Comparison of ENCODE assay signal across 31 cellular contexts in the genomic region with DNA sequence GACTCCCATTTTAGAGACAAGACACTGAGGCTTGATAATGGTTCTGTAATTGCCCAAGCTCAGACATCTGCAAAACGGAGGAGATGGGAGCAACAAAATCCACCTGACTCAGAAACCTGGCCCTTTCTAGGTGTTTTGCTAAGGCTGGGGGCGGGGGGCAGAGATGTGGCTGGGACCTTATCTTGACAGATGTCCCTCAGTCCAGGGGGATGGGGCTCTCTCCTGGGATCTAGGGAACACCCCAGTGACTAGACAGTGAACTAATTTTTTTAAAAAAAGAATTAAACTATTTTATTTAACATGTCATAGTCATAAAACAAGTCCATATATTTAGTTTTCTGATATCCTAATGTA.
"Had no signal": no experiment of that assay in that cellular context is flagged by ENCODE, and none has a peak within 500 bp of the region (broad histone marks: within the 10 kb centered on the region; RNA-seq: fewer than 3 reads in every experiment).

No MANE protein-coding gene starts in this region.

- H3K4me3 ChIP-seq: ascending aorta, breast epithelium, cardiac muscle cell, coronary artery, dorsolateral prefrontal cortex had no signal

- H3K36me3 ChIP-seq: ascending aorta, breast epithelium, cardiac muscle cell had no signal

- H3K4me3 Mint-ChIP-seq: activated CD4-positive, alpha-beta memory T cell treated with anti-CD3 and anti-CD28 coated beads for 36 hours; activated CD4-positive, alpha-beta T cell treated with anti-CD3 and anti-CD28 coated beads for 36 hours; activated CD4-positive, alpha-beta T cell treated with anti-CD3 and anti-CD28 coated beads, Interleukin-2, amount 10 ng/mL, durations not matched to agents 24 days and 14 days; activated CD8-positive, alpha-beta memory T cell treated with anti-CD3 and anti-CD28 coated beads, Interleukin-2, amount 10 ng/mL, durations not matched to agents 7 days and 5 days; activated CD8-positive, alpha-beta T cell treated with anti-CD3 and anti-CD28 coated beads, Interleukin-2, amount 10 ng/mL, durations not matched to agents 7 days and 5 days; activated naive CD4-positive, alpha-beta T cell treated with anti-CD3 and anti-CD28 coated beads for 36 hours; activated naive CD4-positive, alpha-beta T cell treated with anti-CD3 and anti-CD28 coated beads, Interleukin-2, amount 50 U/mL, for 24 hours; activated naive CD8-positive, alpha-beta T cell treated with anti-CD3 and anti-CD28 coated beads for 36 hours; activated T-helper 1 cell treated with anti-CD3 and anti-CD28 coated beads, Interleukin-12 subunit alpha, Interleukin-12 subunit beta, Interleukin-2, Interleukin-4 antibody, amounts not matched to agents 30 ng/mL and 10 ng/mL and 1 ng/mL, durations not matched to agents 14 hours and 24 hours and 36 hours; brain; central memory CD8-positive, alpha-beta T cell; dendritic cell treated with granulocyte-macrophage colony-stimulating factor and Interleukin-4, amounts not matched to agents 40 ng/mL and 50 ng/mL, for 4 days; endodermal cell; T-helper 17 cell; T-helper 2 cell treated with Interferon-gamma antibody and Interleukin-4, amounts not matched to agents 5 μg/mL and 100 μg/mL, for 36 hours had no signal

- ATAC-seq: activated CD4-positive, alpha-beta T cell treated with anti-CD3 and anti-CD28 coated beads for 36 hours; activated CD8-positive, alpha-beta memory T cell treated with anti-CD3 and anti-CD28 coated beads, Interleukin-2, amount 10 ng/mL, durations not matched to agents 7 days and 5 days; activated CD8-positive, alpha-beta T cell treated with anti-CD3 and anti-CD28 coated beads, Interleukin-2, amount 10 ng/mL, durations not matched to agents 7 days and 5 days; esophagus mucosa; T-helper 17 cell had no signal

- DNase-seq: activated CD4-positive, alpha-beta memory T cell treated with anti-CD3 and anti-CD28 coated beads for 36 hours; activated CD4-positive, alpha-beta T cell treated with anti-CD3 and anti-CD28 coated beads for 36 hours; activated CD4-positive, alpha-beta T cell treated with anti-CD3 and anti-CD28 coated beads, Interleukin-2, amount 10 ng/mL, durations not matched to agents 24 days and 14 days; activated CD4-positive, CD25-positive, alpha-beta regulatory T cell; activated CD4-positive, CD25-positive, alpha-beta regulatory T cell treated with anti-CD3 and anti-CD28 coated beads, Interleukin-2, amount 50 U/mL, for 72 hours; activated CD8-positive, alpha-beta memory T cell treated with anti-CD3 and anti-CD28 coated beads, Interleukin-2, amount 10 ng/mL, durations not matched to agents 7 days and 5 days; activated CD8-positive, alpha-beta memory T cell treated with anti-CD3 and anti-CD28 coated beads, Interleukin-2, amount 50 U/mL, for 4 hours; activated CD8-positive, alpha-beta T cell treated with anti-CD3 and anti-CD28 coated beads, Interleukin-2, amount 10 ng/mL, durations not matched to agents 7 days and 5 days; activated effector memory CD4-positive, alpha-beta T cell treated with anti-CD3 and anti-CD28 coated beads, Interleukin-2, amount 50 U/mL, for 16 hours; activated naive CD4-positive, alpha-beta T cell treated with anti-CD3 and anti-CD28 coated beads for 36 hours; activated naive CD8-positive, alpha-beta T cell treated with anti-CD3 and anti-CD28 coated beads for 36 hours; activated T-cell treated with anti-CD3 and anti-CD28 coated beads, Interleukin-2, amount 50 U/mL, for 1 hour; dorsolateral prefrontal cortex; effector memory CD4-positive, alpha-beta T cell; endodermal cell; T-helper 1 cell; T-helper 17 cell; T1000 had no signal

- H3K36me3 Mint-ChIP-seq: activated CD4-positive, alpha-beta memory T cell treated with anti-CD3 and anti-CD28 coated beads for 36 hours; activated CD8-positive, alpha-beta memory T cell treated with anti-CD3 and anti-CD28 coated beads, Interleukin-2, amount 10 ng/mL, durations not matched to agents 7 days and 5 days; activated naive CD4-positive, alpha-beta T cell treated with anti-CD3 and anti-CD28 coated beads, Interleukin-2, amount 50 U/mL, for 24 hours; activated naive CD8-positive, alpha-beta T cell treated with anti-CD3 and anti-CD28 coated beads for 36 hours; brain had no signal

- H3K9me3 Mint-ChIP-seq: activated CD4-positive, alpha-beta memory T cell treated with anti-CD3 and anti-CD28 coated beads for 36 hours; activated CD4-positive, alpha-beta T cell treated with anti-CD3 and anti-CD28 coated beads, Interleukin-2, amount 10 ng/mL, durations not matched to agents 24 days and 14 days; activated naive CD4-positive, alpha-beta T cell treated with anti-CD3 and anti-CD28 coated beads for 36 hours; activated naive CD4-positive, alpha-beta T cell treated with anti-CD3 and anti-CD28 coated beads, Interleukin-2, amount 50 U/mL, for 24 hours; activated naive CD8-positive, alpha-beta T cell treated with anti-CD3 and anti-CD28 coated beads for 36 hours; activated T-helper 1 cell treated with anti-CD3 and anti-CD28 coated beads, Interleukin-12 subunit alpha, Interleukin-12 subunit beta, Interleukin-2, Interleukin-4 antibody, amounts not matched to agents 30 ng/mL and 10 ng/mL and 1 ng/mL, durations not matched to agents 14 hours and 24 hours and 36 hours; activated T-helper 2 cell treated with anti-CD3 and anti-CD28 coated beads, Interferon-gamma antibody, Interleukin-2, Interleukin-4, amounts not matched to agents 10 μg/mL and 5 μg/mL and 100 μg/mL, durations not matched to agents 14 hours and 24 hours and 36 hours; central memory CD8-positive, alpha-beta T cell; T-helper 2 cell treated with Interferon-gamma antibody and Interleukin-4, amounts not matched to agents 5 μg/mL and 100 μg/mL, for 36 hours had no signal

- H3K9me3 ChIP-seq: ascending aorta, breast epithelium had no signal

- H3K27me3 Mint-ChIP-seq: activated CD4-positive, alpha-beta T cell treated with anti-CD3 and anti-CD28 coated beads for 36 hours; activated naive CD4-positive, alpha-beta T cell treated with anti-CD3 and anti-CD28 coated beads, Interleukin-2, amount 50 U/mL, for 24 hours; central memory CD8-positive, alpha-beta T cell had no signal

- H3K27ac Mint-ChIP-seq: activated CD4-positive, alpha-beta memory T cell treated with anti-CD3 and anti-CD28 coated beads for 36 hours; activated CD4-positive, alpha-beta T cell treated with anti-CD3 and anti-CD28 coated beads for 36 hours; activated CD4-positive, alpha-beta T cell treated with anti-CD3 and anti-CD28 coated beads, Interleukin-2, amount 10 ng/mL, durations not matched to agents 24 days and 14 days; activated CD8-positive, alpha-beta memory T cell treated with anti-CD3 and anti-CD28 coated beads, Interleukin-2, amount 10 ng/mL, durations not matched to agents 7 days and 5 days; activated CD8-positive, alpha-beta T cell treated with anti-CD3 and anti-CD28 coated beads, Interleukin-2, amount 10 ng/mL, durations not matched to agents 7 days and 5 days; activated naive CD4-positive, alpha-beta T cell treated with anti-CD3 and anti-CD28 coated beads for 36 hours; activated naive CD4-positive, alpha-beta T cell treated with anti-CD3 and anti-CD28 coated beads, Interleukin-2, amount 50 U/mL, for 24 hours; activated naive CD8-positive, alpha-beta T cell treated with anti-CD3 and anti-CD28 coated beads for 36 hours; activated T-helper 1 cell treated with anti-CD3 and anti-CD28 coated beads, Interleukin-12 subunit alpha, Interleukin-12 subunit beta, Interleukin-2, Interleukin-4 antibody, amounts not matched to agents 30 ng/mL and 10 ng/mL and 1 ng/mL, durations not matched to agents 14 hours and 24 hours and 36 hours; activated T-helper 2 cell treated with anti-CD3 and anti-CD28 coated beads, Interferon-gamma antibody, Interleukin-2, Interleukin-4, amounts not matched to agents 10 μg/mL and 5 μg/mL and 100 μg/mL, durations not matched to agents 14 hours and 24 hours and 36 hours; brain; dendritic cell treated with granulocyte-macrophage colony-stimulating factor and Interleukin-4, amounts not matched to agents 40 ng/mL and 50 ng/mL, for 4 days; endodermal cell; T-helper 17 cell; T-helper 2 cell treated with Interferon-gamma antibody and Interleukin-4, amounts not matched to agents 5 μg/mL and 100 μg/mL, for 36 hours had no signal

- H3K27ac ChIP-seq: ascending aorta, breast epithelium, cardiac muscle cell, coronary artery, dorsolateral prefrontal cortex had no signal

- FAIRE-seq: frontal cortex had no signal

- H3K27me3 ChIP-seq: ascending aorta, breast epithelium, cardiac muscle cell, dorsolateral prefrontal cortex had no signal
